ENCODE assay signal across 20 cellular contexts in the genomic region with DNA sequence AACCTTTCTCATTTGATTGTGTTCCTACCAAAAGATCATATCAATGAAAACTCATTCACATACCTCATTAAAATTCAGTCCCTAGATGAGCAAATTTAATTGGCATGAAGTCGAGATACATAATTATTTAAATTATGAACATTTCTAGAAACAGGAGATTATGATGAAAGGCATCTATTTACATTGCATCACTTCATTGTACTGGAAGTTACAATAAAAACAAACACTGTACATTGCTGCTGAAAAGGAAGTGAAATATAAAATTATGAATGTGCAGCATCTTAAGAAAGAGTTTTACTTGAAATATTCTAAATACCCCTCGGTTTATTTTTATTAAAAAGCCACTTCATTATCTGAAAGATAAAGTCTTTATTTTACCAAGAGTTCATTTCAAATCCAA.
"Had no signal": no experiment of that assay in that cellular context is flagged by ENCODE, and none has a peak within 500 bp of the region (broad histone marks: within the 10 kb centered on the region; RNA-seq: fewer than 3 reads in every experiment).

No MANE protein-coding gene starts in this region.

- H3K4me3 ChIP-seq: adrenal gland, left ventricle myocardium inferior, ovary, prostate gland, thyroid gland had no signal

- H3K4me1 ChIP-seq: prostate gland, thyroid gland had no signal

- H3K27me3 ChIP-seq: adrenal gland, neutrophil, ovary, thyroid gland had no signal

- H3K27ac ChIP-seq: adrenal gland, epithelial cell of prostate, left ventricle myocardium inferior, neutrophil, ovary, prostate gland, thyroid gland had no signal

- DNase-seq: activated CD4-positive, alpha-beta T cell treated with anti-CD3 and anti-CD28 coated beads, Interleukin-2, amount 10 ng/mL, durations not matched to agents 7 days and 5 days; activated CD4-positive, CD25-positive, alpha-beta regulatory T cell treated with anti-CD3 and anti-CD28 coated beads, Interleukin-2, amount 50 U/mL, for 72 hours; activated CD8-positive, alpha-beta T cell treated with anti-CD3 and anti-CD28 coated beads, Interleukin-2, amount 10 ng/mL, durations not matched to agents 7 days and 5 days; adrenal gland; foreskin melanocyte; kidney glomerular epithelial cell; left ventricle myocardium inferior; mammary epithelial cell; midbrain; ovary; stimulated activated CD4-positive, alpha-beta T cell treated with anti-CD3 and anti-CD28 coated beads, Interleukin-1b, Interleukin-23, amount 100 ng/mL, for 48 hours; substantia nigra; T-helper 1 cell; thyroid gland had no signal

- H3K36me3 ChIP-seq: adrenal gland, left ventricle myocardium inferior, neutrophil, ovary, prostate gland, thyroid gland, WERI-Rb-1 had no signal

- H3K9me3 ChIP-seq: left ventricle myocardium inferior, neutrophil, ovary, prostate gland, thyroid gland had no signal

- ATAC-seq: activated CD8-positive, alpha-beta T cell treated with anti-CD3 and anti-CD28 coated beads, Interleukin-2, amount 10 ng/mL, durations not matched to agents 7 days and 5 days; activated naive CD4-positive, alpha-beta T cell treated with anti-CD3 and anti-CD28 coated beads, Interleukin-2, amount 50 U/mL, for 72 hours; natural killer cell treated with Interleukin-12 subunit alpha and Interleukin-12 subunit beta and Interleukin-15 and Interleukin-18, amount 100 ng/mL, for 72 hours had no signal
